ENCODE assay signal across 17 cellular contexts in the genomic region with DNA sequence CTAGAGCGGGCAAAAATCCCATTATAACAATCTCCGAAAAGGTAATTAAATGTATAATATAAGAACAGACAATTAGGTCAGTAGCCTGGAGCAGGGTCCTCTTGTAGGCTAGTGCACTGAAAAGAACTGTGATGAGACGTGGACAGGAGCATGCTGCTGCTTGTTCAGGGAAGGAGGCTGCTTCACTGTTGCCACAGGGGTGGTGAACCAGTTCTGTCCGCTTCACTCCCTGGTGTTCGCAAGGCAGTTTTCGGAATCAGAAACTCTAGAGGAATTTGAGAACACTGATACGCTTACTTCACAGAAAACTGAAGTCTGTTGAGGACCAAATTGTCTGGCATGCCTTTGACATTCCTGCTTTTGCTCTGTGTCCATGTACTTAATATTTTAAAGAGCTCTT.
"Had no signal": no experiment of that assay in that cellular context is flagged by ENCODE, and none has a peak within 500 bp of the region (broad histone marks: within the 10 kb centered on the region; RNA-seq: fewer than 3 reads in every experiment).

No MANE protein-coding gene starts in this region.

- H3K27ac ChIP-seq: lower lobe of right lung, ovary, thoracic aorta had no signal

- H3K4me3 Mint-ChIP-seq: activated naive CD8-positive, alpha-beta T cell; neural crest cell; stimulated activated effector memory CD8-positive, alpha-beta T cell treated with anti-CD3 and anti-CD28 coated beads, Interleukin-12 subunit alpha, Interleukin-12 subunit beta, amount 100 ng/mL, for 72 hours had no signal

- ATAC-seq: activated CD4-positive, CD25-positive, alpha-beta regulatory T cell treated with anti-CD3 and anti-CD28 coated beads, Interleukin-2, amount 50 U/mL, for 24 hours; lower lobe of right lung; stimulated activated effector memory CD8-positive, alpha-beta T cell treated with anti-CD3 and anti-CD28 coated beads, Interleukin-12 subunit alpha, Interleukin-12 subunit beta, amount 100 ng/mL, for 72 hours had no signal

- H3K27ac Mint-ChIP-seq: activated naive CD8-positive, alpha-beta T cell; stimulated activated effector memory CD8-positive, alpha-beta T cell treated with anti-CD3 and anti-CD28 coated beads, Interleukin-12 subunit alpha, Interleukin-12 subunit beta, amount 100 ng/mL, for 72 hours had no signal

- H3K27me3 Mint-ChIP-seq: activated naive CD8-positive, alpha-beta T cell had no signal

- H3K36me3 Mint-ChIP-seq: activated naive CD8-positive, alpha-beta T cell; stimulated activated effector memory CD8-positive, alpha-beta T cell treated with anti-CD3 and anti-CD28 coated beads, Interleukin-12 subunit alpha, Interleukin-12 subunit beta, amount 100 ng/mL, for 72 hours had no signal

- DNase-seq: activated CD4-positive, alpha-beta T cell treated with anti-CD3 and anti-CD28 coated beads, Interleukin-2, amount 50 U/mL, for 1 hour; activated CD8-positive, alpha-beta memory T cell treated with anti-CD3 and anti-CD28 coated beads for 24 hours; activated gamma-delta T cell treated with Interleukin-2 at 50 U/mL for 16 hours; amniotic stem cell; cortex of kidney; effector CD4-positive, alpha-beta T cell; foreskin melanocyte; head of caudate nucleus; lower lobe of right lung; ovary; stimulated activated CD4-positive, alpha-beta T cell treated with anti-CD3 and anti-CD28 coated beads, Interleukin-12 subunit alpha, Interleukin-12 subunit beta, amount 100 ng/mL, for 4 hours; stimulated activated CD4-positive, alpha-beta T cell treated with anti-CD3 and anti-CD28 coated beads, Interleukin-2, amount 100 ng/mL, for 24 hours had no signal

- H3K9me3 Mint-ChIP-seq: neural crest cell; stimulated activated effector memory CD8-positive, alpha-beta T cell treated with anti-CD3 and anti-CD28 coated beads, Interleukin-12 subunit alpha, Interleukin-12 subunit beta, amount 100 ng/mL, for 72 hours had no signal
